8 cellular contexts compared by ENCODE assay signal in genomic region chr11:68751331-68751856, GRCh38. TPM values are rescaled to one million over a fixed set of nuclear protein-coding genes. Genes with fewer than 3 reads are reported as not detected.
DNase-seq lines count a peak whose midpoint lies in the region; ATAC-seq and TF ChIP-seq lines count a peak whose summit lies in the region.

TESMIN (minus strand) TSS chr11:68751520; CDS start chr11:68750660, 860 bp downstream.

- no peaks in the 10 kb centered on the region for H3K27me3 ChIP-seq in HUES48 (ENCODE audit: control insufficient read depth, insufficient read depth, low read length)
- H3K27me3 ChIP-seq in PC-9 (ENCODE audit: insufficient read depth, low read depth): no peaks in the 10 kb centered on the region
- H3K27me3 ChIP-seq in esophagus muscularis mucosa: no peaks in the 10 kb centered on the region

- peak; percentile 88 to 90 for ATAC-seq in naive thymus-derived CD8-positive, alpha-beta T cell
- peak; percentile 89 for ATAC-seq in stimulated activated memory B cell treated with anti-CD40 and anti-IgM and Interleukin-4, amounts not matched to agents 10 μg/mL and 1 μg/mL and 100 μg/mL, for 72 hours
- ATAC-seq in HG02884 (IDR thresholded peaks at IDR 0.05; ENCODE audit: unreplicated experiment): no peak

- peaks cover 25% of the 10 kb centered on the region for H3F3A ChIP-seq in PC-9 (ENCODE audit: insufficient read depth, low read depth)

- no peaks in the 10 kb centered on the region for H3K9me2 ChIP-seq in PC-9 (ENCODE audit: insufficient read depth)

- peak within 1 kb of the TSS in 6 of 10 donors; percentile 29 to 84 (median 57) for H3K27ac Mint-ChIP-seq in naive thymus-derived CD8-positive, alpha-beta T cell
- H3K27ac Mint-ChIP-seq in stimulated activated memory B cell treated with anti-CD40 and anti-IgM and Interleukin-4, amounts not matched to agents 10 μg/mL and 1 μg/mL and 100 μg/mL, for 72 hours: peak within 1 kb of the TSS; percentile 32

- H3K9me3 Mint-ChIP-seq in naive thymus-derived CD8-positive, alpha-beta T cell: no peaks in the 10 kb centered on the region
- H3K9me3 Mint-ChIP-seq in stimulated activated memory B cell treated with anti-CD40 and anti-IgM and Interleukin-4, amounts not matched to agents 10 μg/mL and 1 μg/mL and 100 μg/mL, for 72 hours: no peaks in the 10 kb centered on the region

- no peak for TF ChIP-seq CTCF in PC-9 (conservative IDR thresholded peaks at IDR 0.05)
- TF ChIP-seq CTCF in esophagus muscularis mucosa (IDR thresholded peaks at IDR 0.05): no peak

- H3K4me3 ChIP-seq in HUES48 (ENCODE audit: low read depth, low read length) (peak within 1 kb of the TSS; percentile 69), PC-9 (peak within 1 kb of the TSS; percentile 71), esophagus muscularis mucosa (peak within 1 kb of the TSS; percentile 50 to 64 (median 52))

- H3K4me2 ChIP-seq in PC-9: peak within 1 kb of the TSS; percentile 71

- intact Hi-C loops in PC-9 (cut with micrococcal nuclease; ENCODE audit: unreplicated experiment) (loop anchor here (1.0 kb wide), 1 partner anchor 12 kb away; no protein-coding TSS in a partner anchor), esophagus muscularis mucosa (cut with DNase I) (no loop called here)

- POLR2A ChIA-PET in PC-9 (lab: Charles Lee; ENCODE audit: unreplicated experiment): no interaction called here
- POLR2A ChIA-PET in naive thymus-derived CD8-positive, alpha-beta T cell (lab: Charles Lee): no interaction called here

- peaks cover 0 to 12% (median 5%) of the 10 kb centered on the region in 3 donors for H3K36me3 Mint-ChIP-seq in naive thymus-derived CD8-positive, alpha-beta T cell
- peaks cover 15% of the 10 kb centered on the region for H3K36me3 Mint-ChIP-seq in stimulated activated memory B cell treated with anti-CD40 and anti-IgM and Interleukin-4, amounts not matched to agents 10 μg/mL and 1 μg/mL and 100 μg/mL, for 72 hours

- no peak for TF ChIP-seq POLR2A in esophagus muscularis mucosa (IDR thresholded peaks at IDR 0.05; ENCODE audit: low read depth)

- TF ChIP-seq EP300 in esophagus muscularis mucosa (IDR thresholded peaks at IDR 0.05): no peak

- H3K4me1 Mint-ChIP-seq in naive thymus-derived CD8-positive, alpha-beta T cell: peaks cover 1 to 19% (median 13%) of the 10 kb centered on the region in 4 donors
- H3K4me1 Mint-ChIP-seq in stimulated activated memory B cell treated with anti-CD40 and anti-IgM and Interleukin-4, amounts not matched to agents 10 μg/mL and 1 μg/mL and 100 μg/mL, for 72 hours: peaks cover 10% of the 10 kb centered on the region

- no peaks in the 10 kb centered on the region for H3K27me3 Mint-ChIP-seq in naive thymus-derived CD8-positive, alpha-beta T cell
- no peaks in the 10 kb centered on the region for H3K27me3 Mint-ChIP-seq in stimulated activated memory B cell treated with anti-CD40 and anti-IgM and Interleukin-4, amounts not matched to agents 10 μg/mL and 1 μg/mL and 100 μg/mL, for 72 hours

- H3K36me3 ChIP-seq in HUES48 (ENCODE audit: control insufficient read depth, insufficient read depth, low read length) (peaks cover 14% of the 10 kb centered on the region), PC-9 (ENCODE audit: low read depth) (no peaks in the 10 kb centered on the region), esophagus muscularis mucosa (peaks cover 6 to 27% (median 21%) of the 10 kb centered on the region in 4 donors)

- H3K4me3 Mint-ChIP-seq in naive thymus-derived CD8-positive, alpha-beta T cell: peak within 1 kb of the TSS; percentile 70 to 90 (median 78)
- H3K4me3 Mint-ChIP-seq in stimulated activated memory B cell treated with anti-CD40 and anti-IgM and Interleukin-4, amounts not matched to agents 10 μg/mL and 1 μg/mL and 100 μg/mL, for 72 hours: peak within 1 kb of the TSS; percentile 79

- WGBS in esophagus muscularis mucosa: 3% methylated on average over 37 of the region's 42 CpGs

- peak within 1 kb of the TSS; percentile 83 for H3K9ac ChIP-seq in HUES48 (ENCODE audit: low read depth, low read length)

- no peaks in the 10 kb centered on the region for H3K9me3 ChIP-seq in HUES48 (ENCODE audit: control insufficient read depth, insufficient read depth, low read length)
- H3K9me3 ChIP-seq in PC-9 (ENCODE audit: insufficient read depth, low read depth): no peaks in the 10 kb centered on the region
- no peaks in the 10 kb centered on the region for H3K9me3 ChIP-seq in esophagus muscularis mucosa

- H4K20me1 ChIP-seq in PC-9 (ENCODE audit: insufficient read depth): no peaks in the 10 kb centered on the region

- no peaks in the 10 kb centered on the region for H3K79me2 ChIP-seq in PC-9 (ENCODE audit: low read depth)

- CTCF ChIA-PET in PC-9 (lab: Charles Lee): no interaction called here

- H3K4me1 ChIP-seq in HUES48 (ENCODE audit: control insufficient read depth, insufficient read depth, low read length) (peaks cover 31% of the 10 kb centered on the region), PC-9 (replicated peaks; ENCODE audit: insufficient read depth) (no peaks in the 10 kb centered on the region), esophagus muscularis mucosa (peaks cover 17 to 28% (median 23%) of the 10 kb centered on the region in 4 donors)

- H3K27ac ChIP-seq in HUES48 (ENCODE audit: low read depth, low read length) (peak within 1 kb of the TSS; percentile 82), PC-9 (no peak within 1 kb of the TSS), esophagus muscularis mucosa (replicated peaks in 1 of 4) (peak within 1 kb of the TSS in 1 of 4 donors; percentile 12)

- H2AFZ ChIP-seq in PC-9: peak within 1 kb of the TSS; percentile 72; the same call in 1 of the 2 replicates

- no TSS peak for BruUV-seq in PC-9 (replicated peaks; lab: Mats Ljungman, UMichigan)

- DNase-seq in EH (ENCODE audit: low read depth) (peak; percentile 85), PC-9 (peak; percentile 69 to 94), esophagus muscularis mucosa (ENCODE audit: extremely low spot score) (peak; percentile 93)
- DNase-seq in activated T-cell treated with anti-CD3 and anti-CD28 coated beads, Interleukin-2, amount 50 U/mL, for 1 hour: peak; percentile 92
- DNase-seq in naive thymus-derived CD8-positive, alpha-beta T cell: peak; percentile 76 to 96 (median 87)

RNA-seq across cellular contexts. Expression of gene TESMIN, which starts in this region (rescaled TPM):
- total RNA-seq in PC-9 (2021) (23.9 and 43.3 TPM in 2 replicates), esophagus muscularis mucosa (1 to 10 TPM in 2 of 4 donors, under 1 TPM in 2; 0.78 to 2.5 (median 1.4) TPM)
- total RNA-seq in naive thymus-derived CD8-positive, alpha-beta T cell: 1 to 10 TPM; 3.8 to 5.3 TPM
- polyA plus RNA-seq in naive thymus-derived CD8-positive, alpha-beta T cell: 1 to 10 TPM in 2 of 3 donors, under 1 TPM in 1; 0.66 to 2.8 (median 2.3) TPM
